Comparison of ENCODE assay signal across 8 cellular contexts in genomic region chr3:195558602-195559001, GRCh38. TPM values are rescaled to one million over a fixed set of nuclear protein-coding genes. Genes with fewer than 3 reads are reported as not detected.
DNase-seq lines count a peak whose midpoint lies in the region; ATAC-seq and TF ChIP-seq lines count a peak whose summit lies in the region.

No MANE protein-coding gene starts in this region.

- peak; percentile 58 for TF ChIP-seq CTCF in GM12874 (IDR thresholded peaks at IDR 0.05; ENCODE audit: insufficient read depth, low read depth, low read length)
- peak; percentile 29 for TF ChIP-seq CTCF in lower lobe of right lung (IDR thresholded peaks at IDR 0.05)
- no peak for TF ChIP-seq CTCF in RWPE1 (conservative IDR thresholded peaks at IDR 0.05; ENCODE audit: low read depth)
- TF ChIP-seq CTCF in glutamatergic neuron (IDR thresholded peaks at IDR 0.05; ENCODE audit: partially characterized antibody, unreplicated experiment) = no peak

- H3K27ac Mint-ChIP-seq in activated naive CD8-positive, alpha-beta T cell treated with anti-CD3 and anti-CD28 coated beads, Interleukin-2, amount 50 U/mL, for 24 hours = no peak overlapping the region
- H3K27ac Mint-ChIP-seq in glutamatergic neuron (ENCODE audit: unreplicated experiment) = no peak overlapping the region

- no peaks in the 10 kb centered on the region for H3K9me3 Mint-ChIP-seq in activated naive CD8-positive, alpha-beta T cell treated with anti-CD3 and anti-CD28 coated beads, Interleukin-2, amount 50 U/mL, for 24 hours
- peaks cover 1% of the 10 kb centered on the region for H3K9me3 Mint-ChIP-seq in glutamatergic neuron (ENCODE audit: unreplicated experiment)

- no peaks in the 10 kb centered on the region for H3K27me3 ChIP-seq in lower lobe of right lung (ENCODE audit: low read depth)

- POLR2A ChIA-PET in RWPE1 (lab: Yijun Ruan, JAX; ENCODE audit: low non-redundant PET) = no interaction called here

- H3K36me3 Mint-ChIP-seq in activated naive CD8-positive, alpha-beta T cell treated with anti-CD3 and anti-CD28 coated beads, Interleukin-2, amount 50 U/mL, for 24 hours (ENCODE audit: low read depth) = no peaks in the 10 kb centered on the region
- H3K36me3 Mint-ChIP-seq in glutamatergic neuron (ENCODE audit: unreplicated experiment) = no peaks in the 10 kb centered on the region

- H3K4me1 Mint-ChIP-seq in activated naive CD8-positive, alpha-beta T cell treated with anti-CD3 and anti-CD28 coated beads, Interleukin-2, amount 50 U/mL, for 24 hours = peaks cover 22% of the 10 kb centered on the region
- H3K4me1 Mint-ChIP-seq in glutamatergic neuron (ENCODE audit: low read depth, unreplicated experiment) = peaks cover 10% of the 10 kb centered on the region

- H3K27ac ChIP-seq in lower lobe of right lung = no peak overlapping the region
- no peak overlapping the region for H3K27ac ChIP-seq in RWPE1

- H3K4me1 ChIP-seq in lower lobe of right lung = no peaks in the 10 kb centered on the region

- intact Hi-C loops in lower lobe of right lung (cut with DNase I) = no loop called here

- peak; percentile 67 for ATAC-seq in activated naive CD8-positive, alpha-beta T cell treated with anti-CD3 and anti-CD28 coated beads, Interleukin-2, amount 50 U/mL, for 24 hours
- peak in 1 of 2 donors; percentile 59 for ATAC-seq in lower lobe of right lung
- no peak for ATAC-seq in GM18520 (IDR thresholded peaks at IDR 0.05; ENCODE audit: unreplicated experiment)

- CTCF ChIA-PET in RWPE1 (lab: Yijun Ruan, JAX) = no interaction called here

- H3K9me3 ChIP-seq in lower lobe of right lung = no peaks in the 10 kb centered on the region

- no peaks in the 10 kb centered on the region for H3K36me3 ChIP-seq in lower lobe of right lung

- no peak overlapping the region for H3K4me3 Mint-ChIP-seq in activated naive CD8-positive, alpha-beta T cell treated with anti-CD3 and anti-CD28 coated beads, Interleukin-2, amount 50 U/mL, for 24 hours
- H3K4me3 Mint-ChIP-seq in glutamatergic neuron (ENCODE audit: unreplicated experiment) = no peak overlapping the region

- no peak overlapping the region for H3K4me3 ChIP-seq in lower lobe of right lung

- no peaks in the 10 kb centered on the region for H3K27me3 Mint-ChIP-seq in activated naive CD8-positive, alpha-beta T cell treated with anti-CD3 and anti-CD28 coated beads, Interleukin-2, amount 50 U/mL, for 24 hours
- H3K27me3 Mint-ChIP-seq in glutamatergic neuron (ENCODE audit: unreplicated experiment) = peaks cover 4% of the 10 kb centered on the region

- peak; percentile 63 for DNase-seq in Ammon's horn (ENCODE audit: low spot score)
- DNase-seq in NCI-H2107 treated with DMSO at 0.1 percent for 48 hours (lab: John Stamatoyannopoulos, UW; ENCODE audit: unreplicated experiment) = peak; percentile 98
- DNase-seq in activated naive CD8-positive, alpha-beta T cell treated with anti-CD3 and anti-CD28 coated beads, Interleukin-2, amount 50 U/mL, for 24 hours = no peak
- DNase-seq in lower lobe of right lung = no peak
- DNase-seq in RWPE1 (ENCODE audit: low spot score) = no peak
- no peak for DNase-seq in glutamatergic neuron

RNA-seq across cellular contexts. Expression of gene PPP1R2, which starts 15.5 kb away (rescaled TPM):
- total RNA-seq in lower lobe of right lung (51.8 TPM), glutamatergic neuron (ENCODE audit: unreplicated experiment) (29.7 TPM)

RNA-seq across cellular contexts. Expression of gene APOD, which starts 25.1 kb away (rescaled TPM):
- 91.6 TPM for total RNA-seq in lower lobe of right lung
- not detected for total RNA-seq in glutamatergic neuron (ENCODE audit: unreplicated experiment)

Comparison
In these comparisons a context has a peak if more than half of its experiments do, and no peak if none do; other contexts are left out.
1. DNase-seq: peak in Ammon's horn (single experiment) and NCI-H2107 treated with DMSO at 0.1 percent for 48 hours (single experiment); none in activated naive CD8-positive, alpha-beta T cell treated with anti-CD3 and anti-CD28 coated beads, Interleukin-2, amount 50 U/mL, for 24 hours (single experiment), lower lobe of right lung (single experiment), RWPE1 (single experiment) and glutamatergic neuron (single experiment).
2. CTCF ChIP-seq: peak in GM12874 (single experiment) and lower lobe of right lung (single experiment); none in RWPE1 (single experiment) and glutamatergic neuron (single experiment).
3. RNA of gene APOD, which starts 25.1 kb away (total RNA-seq): 91.6 TPM in lower lobe of right lung (single experiment); not detected in glutamatergic neuron (single experiment); every median in the first group is over 10 times any median in the second.